Comparison of ENCODE assay signal across 9 cellular contexts in genomic region chr6:123415844-123416468, GRCh38.
DNase-seq lines count a peak whose midpoint lies in the region; ATAC-seq, FAIRE-seq and TF ChIP-seq lines count a peak whose summit lies in the region.
"Had no signal": no experiment of that assay in that cellular context is flagged by ENCODE, and none has a peak within 500 bp of the region (broad histone marks: within the 10 kb centered on the region; RNA-seq: fewer than 3 reads in every experiment).

No MANE protein-coding gene starts in this region.

- no peak overlapping the region for H3K4me3 Mint-ChIP-seq in activated T-cell treated with anti-CD3 and anti-CD28 coated beads, Interleukin-2, amount 50 U/mL, for 24 hours

- no peaks in the 10 kb centered on the region for H3K79me2 ChIP-seq in PC-3 (ENCODE audit: low read length)

- H3K9ac ChIP-seq in PC-3 (ENCODE audit: low read length), result no peak overlapping the region
- no peak overlapping the region for H3K9ac ChIP-seq in kidney (ENCODE audit: low read length in 2 of 2)

- no peak overlapping the region for H3K4me2 ChIP-seq in PC-3 (ENCODE audit: low read length)

- H3K4me1 ChIP-seq in HAP-1 (peaks cover 34% of the 10 kb centered on the region), PC-3 (ENCODE audit: insufficient read depth, low read length) (no peaks in the 10 kb centered on the region), kidney (ENCODE audit: control insufficient read depth in 1 of 2, insufficient read depth in 1 of 2, low read depth in 1 of 2, low read length in 2 of 2) (no peaks in the 10 kb centered on the region)

- peak; percentile 73 for FAIRE-seq in kidney (lab: Jason Lieb, UNC)

- CTCF ChIA-PET in PC-3 (lab: Charles Lee), result no interaction called here

- no peaks in the 10 kb centered on the region for H3K36me3 Mint-ChIP-seq in activated T-cell treated with anti-CD3 and anti-CD28 coated beads, Interleukin-2, amount 50 U/mL, for 24 hours (ENCODE audit: low read depth)

- no peaks in the 10 kb centered on the region for H3K9me2 ChIP-seq in PC-3 (replicated peaks; ENCODE audit: low read length)

- no peaks in the 10 kb centered on the region for H3F3A ChIP-seq in PC-3 (ENCODE audit: low read length, unreplicated experiment)

- H4K20me1 ChIP-seq in PC-3 (ENCODE audit: low read length), result no peaks in the 10 kb centered on the region

- no peak overlapping the region for H3K27ac ChIP-seq in PC-3 (ENCODE audit: low read length)
- H3K27ac ChIP-seq in brain microvascular endothelial cell, result no peak overlapping the region
- no peak overlapping the region for H3K27ac ChIP-seq in kidney (ENCODE audit: low read depth in 2 of 2, low read length in 2 of 2)

- intact Hi-C loops in PC-3 (cut with micrococcal nuclease) (loop anchor here (5.0 kb wide), 2 partner anchors 301 to 1436 kb away; no protein-coding TSS in a partner anchor), kidney (cut with DNase I) (loop anchor here (10.0 kb wide), 1 partner anchor 299 kb away; no protein-coding TSS in a partner anchor)

- no TSS peak for BruUV-seq in PC-3 (replicated peaks; lab: Mats Ljungman, UMichigan)

- POLR2A ChIA-PET in PC-3 (lab: Charles Lee; ENCODE audit: unreplicated experiment), result no interaction called here

- no peaks in the 10 kb centered on the region for H3K4me1 Mint-ChIP-seq in activated T-cell treated with anti-CD3 and anti-CD28 coated beads, Interleukin-2, amount 50 U/mL, for 24 hours (ENCODE audit: low read depth)

- no peak overlapping the region for H3K4me3 ChIP-seq in HAP-1
- H3K4me3 ChIP-seq in PC-3 (ENCODE audit: low read length), result no peak overlapping the region
- no peak overlapping the region for H3K4me3 ChIP-seq in brain microvascular endothelial cell (ENCODE audit: low read depth, low read length)
- no peak overlapping the region for H3K4me3 ChIP-seq in kidney (ENCODE audit: low read length in 2 of 2)

- H3K27me3 Mint-ChIP-seq in activated T-cell treated with anti-CD3 and anti-CD28 coated beads, Interleukin-2, amount 50 U/mL, for 24 hours, result no peaks in the 10 kb centered on the region

- H3K9me3 Mint-ChIP-seq in activated T-cell treated with anti-CD3 and anti-CD28 coated beads, Interleukin-2, amount 50 U/mL, for 24 hours, result no peaks in the 10 kb centered on the region

- H3K36me3 ChIP-seq in HAP-1 (replicated peaks) (no peaks in the 10 kb centered on the region), PC-3 (ENCODE audit: low read depth, low read length) (no peaks in the 10 kb centered on the region), brain microvascular endothelial cell (replicated peaks) (no peaks in the 10 kb centered on the region), kidney (ENCODE audit: control insufficient read depth in 1 of 2, insufficient read depth in 2 of 2, low read length in 2 of 2) (no peaks in the 10 kb centered on the region)

- no peak overlapping the region for H2AFZ ChIP-seq in PC-3 (ENCODE audit: low read length)

- TF ChIP-seq CTCF in PC-3 (conservative IDR thresholded peaks at IDR 0.05; ENCODE audit: low read depth, low read length) (peak; percentile 62), brain microvascular endothelial cell (IDR thresholded peaks at IDR 0.05; ENCODE audit: low read depth, low read length, missing control alignments) (peak; percentile 62), kidney (IDR thresholded peaks at IDR 0.05; ENCODE audit: borderline replicate concordance, extremely low read depth, insufficient read depth) (peak; percentile 68)

- H3K27ac Mint-ChIP-seq in activated T-cell treated with anti-CD3 and anti-CD28 coated beads, Interleukin-2, amount 50 U/mL, for 24 hours, result no peak overlapping the region

- in situ Hi-C loops in HAP-1 (cut with MboI; ENCODE audit: low sequenced_read_pairs) (loop anchor here (5.0 kb wide), 1 partner anchor 296 kb away; no protein-coding TSS in a partner anchor), brain microvascular endothelial cell (cut with HindIII; ENCODE audit: low pct_ligation_motif_present, low sequenced_read_pairs) (no loop called here)

- no peaks in the 10 kb centered on the region for H3K9me3 ChIP-seq in HAP-1
- no peaks in the 10 kb centered on the region for H3K9me3 ChIP-seq in PC-3 (ENCODE audit: low read length)
- no peaks in the 10 kb centered on the region for H3K9me3 ChIP-seq in kidney (ENCODE audit: control insufficient read depth in 1 of 2, low read length in 2 of 2)

- no peaks in the 10 kb centered on the region for H3K27me3 ChIP-seq in HAP-1 (ENCODE audit: low read depth)
- peaks cover 5% of the 10 kb centered on the region; the same call in 1 of the 2 replicates for H3K27me3 ChIP-seq in PC-3 (ENCODE audit: low read length)
- H3K27me3 ChIP-seq in brain microvascular endothelial cell (replicated peaks), result no peaks in the 10 kb centered on the region

- no peak for ATAC-seq in PC-3
- ATAC-seq: left colon had no signal

- peak; percentile 4 for DNase-seq in activated T-cell treated with anti-CD3 and anti-CD28 coated beads for 48 hours (ENCODE audit: low read depth)
- DNase-seq in activated T-cell treated with anti-CD3 and anti-CD28 coated beads, Interleukin-2, amount 50 U/mL, for 24 hours, result no peak
- peak; percentile 63 to 77 for DNase-seq in HAP-1 (ENCODE audit: low spot score in 2 of 2)
- DNase-seq in KG1 (lab: John Stamatoyannopoulos, UW), result peak; percentile 39
- DNase-seq in PC-3, result peak; percentile 59
- DNase-seq in brain microvascular endothelial cell, result peak; percentile 52
- no peak for DNase-seq in kidney
- peak; percentile 48 for DNase-seq in stimulated activated CD8-positive, alpha-beta memory T cell treated with anti-CD3 and anti-CD28 coated beads, Interleukin-4, amount 100 ng/mL, for 48 hours

Comparison
In these comparisons a context has a peak if more than half of its experiments do, and no peak if none do; other contexts are left out.
1. DNase-seq: peak in activated T-cell treated with anti-CD3 and anti-CD28 coated beads for 48 hours (single experiment), HAP-1 (2 of 2), KG1 (single experiment), PC-3 (single experiment), brain microvascular endothelial cell (single experiment) and stimulated activated CD8-positive, alpha-beta memory T cell treated with anti-CD3 and anti-CD28 coated beads, Interleukin-4, amount 100 ng/mL, for 48 hours (single experiment); none in activated T-cell treated with anti-CD3 and anti-CD28 coated beads, Interleukin-2, amount 50 U/mL, for 24 hours (single experiment) and kidney (single experiment).
2. Peak in every context shown above with its lines, with median percentiles within 50 percentile points of each other: CTCF ChIP-seq.